8 cellular contexts compared by ENCODE assay signal in the genomic region with DNA sequence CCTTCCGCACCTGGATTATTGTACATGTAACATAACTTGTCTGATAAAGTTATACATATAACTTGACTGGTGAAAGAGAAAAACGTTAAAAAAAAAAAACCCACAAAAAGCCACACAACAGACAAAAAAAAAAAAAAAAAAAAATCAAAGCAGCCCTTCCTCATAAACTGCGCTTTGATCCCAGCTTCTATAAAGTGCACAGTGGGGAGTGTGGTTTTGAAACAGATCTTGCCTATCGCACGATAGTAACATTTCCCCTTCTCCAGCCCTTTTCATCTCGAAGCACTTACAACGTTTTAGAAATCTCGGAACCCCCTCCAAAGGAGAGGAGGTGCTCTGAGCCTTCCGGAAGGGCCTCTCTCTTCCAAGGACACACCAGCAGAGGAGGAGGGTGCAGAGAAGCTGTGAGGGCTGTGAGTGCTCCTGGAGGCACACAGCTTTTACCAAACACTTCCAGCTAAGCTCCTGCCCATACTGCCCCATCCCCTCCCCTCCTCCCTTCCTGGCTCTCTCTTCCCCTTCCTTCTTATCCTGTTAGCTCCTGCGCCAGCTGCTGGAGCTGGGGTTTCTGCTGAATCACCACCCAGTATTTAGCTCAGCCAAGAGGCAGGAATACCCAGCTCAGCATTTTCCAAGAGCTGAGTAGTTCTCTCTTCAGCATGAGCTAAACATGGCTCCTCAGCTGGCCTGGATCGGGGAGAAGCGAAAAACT. TPM values are rescaled to one million over a fixed set of nuclear protein-coding genes. Genes with fewer than 3 reads are reported as not detected.
A peak's percentile ranks its signal among the peaks of the same experiment; 100 is the strongest.
DNase-seq lines count a peak whose midpoint lies in the region; ATAC-seq, FAIRE-seq and TF ChIP-seq lines count a peak whose summit lies in the region.

No MANE protein-coding gene starts in this region.

- H3K79me2 ChIP-seq in H1 (ENCODE audit: control insufficient read depth in 1 of 2, insufficient read depth in 2 of 2, low read length in 2 of 2), result no peaks in the 10 kb centered on the region

- H3K36me3 ChIP-seq in H1 (ENCODE audit: control insufficient read depth in 2 of 4, insufficient read depth in 4 of 4, low read length in 3 of 4) (peaks cover 8 to 31% (median 19%) of the 10 kb centered on the region in 4 experiments; a peak in 7 of 8 replicates), mesenchymal stem cell (ENCODE audit: control insufficient read depth in 1 of 2, insufficient read depth in 2 of 2, low read depth in 1 of 2, low read length in 2 of 2) (peaks cover 0 to 13% of the 10 kb centered on the region in 2 experiments), upper lobe of left lung (no peaks in the 10 kb centered on the region)

- no peak for FAIRE-seq in H1 (lab: Jason Lieb, UNC)

- H2AFZ ChIP-seq in H1 (ENCODE audit: low read length) (no peak overlapping the region), mesenchymal stem cell (ENCODE audit: low read depth, low read length) (peak overlapping the region; percentile 30)

- H3K4me2 ChIP-seq in H1 (ENCODE audit: insufficient read depth in 1 of 2, low read depth in 2 of 2, low read length in 2 of 2) (no peak overlapping the region; a peak in 1 of 4 replicates), mesenchymal stem cell (ENCODE audit: low read length, poor library complexity, severe bottlenecking) (no peak overlapping the region)

- TF ChIP-seq POLR2A in H1 (IDR thresholded peaks at IDR 0.05; ENCODE audit: control extremely low read depth in 1 of 2, low read depth in 2 of 2, low read length in 2 of 2) (no peak), upper lobe of left lung (IDR thresholded peaks at IDR 0.05) (peak in 1 of 4 donors; percentile 61)

- H3K4me3 Mint-ChIP-seq in CD4-positive, alpha-beta T cell, result peak overlapping the region; percentile 70
- H3K4me3 Mint-ChIP-seq in effector memory CD8-positive, alpha-beta T cell, result no peak overlapping the region

- no peaks in the 10 kb centered on the region for H4K20me1 ChIP-seq in H1 (replicated peaks in 1 of 2; ENCODE audit: control insufficient read depth in 1 of 2, insufficient read depth in 2 of 2, low read length in 2 of 2)

- H4K91ac ChIP-seq in H1 (replicated peaks; ENCODE audit: insufficient read length, low read length) (peak overlapping the region; percentile 11), mesenchymal stem cell (ENCODE audit: low read length) (peak overlapping the region; percentile 93)

- H3K27me3 Mint-ChIP-seq in CD4-positive, alpha-beta T cell, result peaks cover 15% of the 10 kb centered on the region
- peaks cover 60% of the 10 kb centered on the region in 2 donors for H3K27me3 Mint-ChIP-seq in effector memory CD8-positive, alpha-beta T cell

- H3K9ac ChIP-seq in H1 (replicated peaks in 1 of 4; ENCODE audit: extremely low read depth in 1 of 4, low read depth in 3 of 4, low read length in 3 of 4) (peak overlapping the region in 1 of 4 experiments; percentile 24; a peak in 1 of 7 replicates), mesenchymal stem cell (ENCODE audit: low read length) (peak overlapping the region; percentile 91)

- no peaks in the 10 kb centered on the region for H3K9me3 Mint-ChIP-seq in CD4-positive, alpha-beta T cell
- H3K9me3 Mint-ChIP-seq in effector memory CD8-positive, alpha-beta T cell, result no peaks in the 10 kb centered on the region

- H3K18ac ChIP-seq in H1 (ENCODE audit: extremely low read depth, low read length) (0 out of 2 replicates have a peak overlapping the region, but pooled peaks have one; percentile 52), mesenchymal stem cell (ENCODE audit: low read depth in 1 of 2, low read length in 2 of 2) (peak overlapping the region; percentile 86 to 95)

- no peak overlapping the region for H2BK15ac ChIP-seq in H1 (ENCODE audit: low read length)
- H2BK15ac ChIP-seq in mesenchymal stem cell (ENCODE audit: low read depth, poor library complexity, severe bottlenecking), result no peak overlapping the region

- no peak overlapping the region for H3K27ac ChIP-seq in CD4-positive, alpha-beta T cell (ENCODE audit: low read depth, low read length)
- H3K27ac ChIP-seq in H1 (ENCODE audit: low read depth, low read length) (0 out of 2 replicates have a peak overlapping the region, but pooled peaks have one; percentile 8), mesenchymal stem cell (ENCODE audit: low read length, poor library complexity, severe bottlenecking) (peak overlapping the region; percentile 3), upper lobe of left lung (peak overlapping the region; percentile 85 to 94 (median 88))

- POLR2A ChIA-PET in CD4-positive, alpha-beta T cell (lab: Charles Lee), result interaction anchor here (0.5 kb wide), 1 partner anchor 197 kb away, joined by 3 read pairs; no protein-coding TSS in a partner anchor
- POLR2A ChIA-PET in H1 (lab: Charles Lee; ENCODE audit: partially characterized antibody), result interaction anchor here (0.7 to 2.6 kb wide), 7 partner anchors 9 to 173 kb away, joined by 3 to 10 read pairs (median 3); a partner anchor contains a TSS

- H3K79me1 ChIP-seq in H1 (ENCODE audit: low read depth, low read length) (no peaks in the 10 kb centered on the region; the same call in 1 of the 2 replicates), mesenchymal stem cell (replicated peaks; ENCODE audit: low read length, poor library complexity, severe bottlenecking) (no peaks in the 10 kb centered on the region)

- H3K4ac ChIP-seq in H1 (replicated peaks; ENCODE audit: insufficient read length, low read depth, low read length) (no peak overlapping the region), mesenchymal stem cell (ENCODE audit: low read depth in 1 of 2, low read length in 2 of 2) (peak overlapping the region; percentile 3 to 95)

- intact Hi-C loops in CD4-positive, alpha-beta T cell (cut with DNase I, micrococcal nuclease), result no loop called here

- no peak overlapping the region for H4K8ac ChIP-seq in H1 (ENCODE audit: extremely low read depth, insufficient read depth, low read length)
- peak overlapping the region; percentile 39 for H4K8ac ChIP-seq in mesenchymal stem cell (ENCODE audit: low read length)

- H3K23ac ChIP-seq in H1 (ENCODE audit: insufficient read length) (no peak overlapping the region), mesenchymal stem cell (ENCODE audit: low read length in 2 of 2) (no peak overlapping the region)

- H3K4me1 Mint-ChIP-seq in CD4-positive, alpha-beta T cell (ENCODE audit: low read depth), result peaks cover 28% of the 10 kb centered on the region
- no peaks in the 10 kb centered on the region for H3K4me1 Mint-ChIP-seq in effector memory CD8-positive, alpha-beta T cell (ENCODE audit: low read depth in 2 of 2)

- no peak overlapping the region for H2BK20ac ChIP-seq in H1 (ENCODE audit: low read length)

- no peak overlapping the region for H2BK120ac ChIP-seq in H1 (replicated peaks; ENCODE audit: low read depth, low read length)
- peak overlapping the region; percentile 68 for H2BK120ac ChIP-seq in mesenchymal stem cell (ENCODE audit: low read depth, low read length)

- no peak for DNase-seq in CD4-positive, alpha-beta T cell
- DNase-seq in NCI-H226 (peak; percentile 94), H1 (ENCODE audit: low read depth in 1 of 2, low spot score in 2 of 2) (peak in 1 of 2 experiments; percentile 48), mesenchymal stem cell (peak; percentile 89), upper lobe of left lung (peak in 1 of 2 donors; percentile 91), GDM1 (lab: John Stamatoyannopoulos, UW) (no peak)
- DNase-seq in effector memory CD8-positive, alpha-beta T cell, result no peak

- no peaks in the 10 kb centered on the region for H3K9me3 ChIP-seq in CD4-positive, alpha-beta T cell (ENCODE audit: control insufficient read depth, low read length)
- no peaks in the 10 kb centered on the region for H3K9me3 ChIP-seq in H1 (ENCODE audit: insufficient read depth in 2 of 2, low read depth in 1 of 2, low read length in 1 of 2)
- H3K9me3 ChIP-seq in mesenchymal stem cell (ENCODE audit: control insufficient read depth, low read length), result no peaks in the 10 kb centered on the region
- no peaks in the 10 kb centered on the region for H3K9me3 ChIP-seq in upper lobe of left lung

- no peak overlapping the region for H4K5ac ChIP-seq in H1 (ENCODE audit: insufficient read length, low read depth, low read length)

- H3K4me1 ChIP-seq in H1 (replicated peaks in 1 of 4; ENCODE audit: control insufficient read depth in 3 of 4, insufficient read depth in 4 of 4, low read length in 3 of 4) (peaks cover 10 to 21% (median 15%) of the 10 kb centered on the region in 4 experiments), mesenchymal stem cell (ENCODE audit: control insufficient read depth, insufficient read depth, low read depth, low read length) (peaks cover 11% of the 10 kb centered on the region), upper lobe of left lung (peaks cover 27 to 42% (median 30%) of the 10 kb centered on the region in 4 donors)

- peak overlapping the region; percentile 32; the same call in 1 of the 2 replicates for H2AK5ac ChIP-seq in H1 (ENCODE audit: low read depth, low read length)
- no peak overlapping the region for H2AK5ac ChIP-seq in mesenchymal stem cell (ENCODE audit: low read length, severe bottlenecking)

- TF ChIP-seq RAD21 in H1 (IDR thresholded peaks at IDR 0.05 in 1 of 2, conservative IDR thresholded peaks at IDR 0.05 in 1 of 2; ENCODE audit: low read depth in 2 of 2, low read length in 2 of 2), result no peak

- H3K14ac ChIP-seq in H1 (ENCODE audit: insufficient read length), result no peak overlapping the region
- no peak overlapping the region for H3K14ac ChIP-seq in mesenchymal stem cell (ENCODE audit: low read length in 2 of 2)

- H3K4me3 ChIP-seq in H1 (ENCODE audit: extremely low read depth in 1 of 4, insufficient read depth in 2 of 4, low read depth in 3 of 4, low read length in 4 of 4) (no peak overlapping the region), mesenchymal stem cell (ENCODE audit: insufficient read depth in 1 of 2, low read depth in 1 of 2, low read length in 2 of 2) (peak overlapping the region in 1 of 2 experiments; percentile 60), upper lobe of left lung (no peak overlapping the region)

- 0 out of 2 replicates have a peak overlapping the region, but pooled peaks have one; percentile 71 for H2BK5ac ChIP-seq in H1 (ENCODE audit: low read depth, low read length)
- no peak overlapping the region for H2BK5ac ChIP-seq in mesenchymal stem cell (ENCODE audit: low read depth, low read length, poor library complexity, severe bottlenecking)

- 83% methylated on average over 12 of the region's 12 CpGs; no CpG with 5 or more reads in 1 of the 2 experiments for WGBS in H1 (ENCODE audit: extremely low coverage in 1 of 2, insufficient coverage in 1 of 2, insufficient read length in 1 of 2, insufficient replicate concordance in 2 of 2, low coverage in 1 of 2, low lambda C conversion rate in 2 of 2, missing lambda C conversion rate in 1 of 2), 2 experiments
- WGBS in mesenchymal stem cell, result 69% methylated on average over 6 of the region's 12 CpGs
- 30% methylated on average over 11 to 12 of the region's 12 CpGs for WGBS in upper lobe of left lung, 2 donors

- H2BK12ac ChIP-seq in H1 (ENCODE audit: low read depth, low read length) (0 out of 2 replicates have a peak overlapping the region, but pooled peaks have one; percentile 6), mesenchymal stem cell (ENCODE audit: low read length in 2 of 2) (peak overlapping the region in 1 of 2 experiments; percentile 85)

- H3K27ac Mint-ChIP-seq in CD4-positive, alpha-beta T cell, result no peak overlapping the region
- no peak overlapping the region for H3K27ac Mint-ChIP-seq in effector memory CD8-positive, alpha-beta T cell

- no peak for TF ChIP-seq CTCF in CD4-positive, alpha-beta T cell (IDR thresholded peaks at IDR 0.05)
- TF ChIP-seq CTCF in H1 (IDR thresholded peaks at IDR 0.05; ENCODE audit: control extremely low read depth in 1 of 3, insufficient read depth in 1 of 3, low read depth in 1 of 3, low read length in 3 of 3) (no peak), upper lobe of left lung (IDR thresholded peaks at IDR 0.05) (no peak)

- H3K36me3 Mint-ChIP-seq in CD4-positive, alpha-beta T cell (ENCODE audit: low read depth), result no peaks in the 10 kb centered on the region
- peaks cover under 1% of the 10 kb centered on the region for H3K36me3 Mint-ChIP-seq in effector memory CD8-positive, alpha-beta T cell (ENCODE audit: insufficient read depth)

- H3K27me3 ChIP-seq in CD4-positive, alpha-beta T cell (ENCODE audit: control insufficient read depth, insufficient read depth, low read length), result no peaks in the 10 kb centered on the region
- no peaks in the 10 kb centered on the region for H3K27me3 ChIP-seq in H1 (replicated peaks in 1 of 4; ENCODE audit: control insufficient read depth in 3 of 4, extremely low read depth in 1 of 4, insufficient read depth in 3 of 4, low read length in 3 of 4)
- H3K27me3 ChIP-seq in mesenchymal stem cell (ENCODE audit: control insufficient read depth in 1 of 2, insufficient read depth in 1 of 2, low read length in 2 of 2), result no peaks in the 10 kb centered on the region
- H3K27me3 ChIP-seq in upper lobe of left lung, result no peaks in the 10 kb centered on the region

- ATAC-seq in CD4-positive, alpha-beta T cell (ENCODE audit: poor library complexity), result peak; percentile 41
- ATAC-seq in upper lobe of left lung (ENCODE audit: low FRiP score in 2 of 2) (peak; percentile 86), GM18511 (IDR thresholded peaks at IDR 0.05; ENCODE audit: unreplicated experiment) (no peak)
- no peak for ATAC-seq in effector memory CD8-positive, alpha-beta T cell (replicated peaks)

- H3K56ac ChIP-seq in H1 (replicated peaks; ENCODE audit: insufficient read length, low read depth, low read length), result no peak overlapping the region

- no peaks in the 10 kb centered on the region for H3K23me2 ChIP-seq in H1 (ENCODE audit: low read depth, low read length)

- no peak for TF ChIP-seq EP300 in H1 (IDR thresholded peaks at IDR 0.05; ENCODE audit: borderline replicate concordance in 1 of 2, low read depth in 2 of 2, low read length in 2 of 2)
- TF ChIP-seq EP300 in upper lobe of left lung (IDR thresholded peaks at IDR 0.05), result peak in 1 of 4 donors; percentile 47

- CTCF ChIA-PET in CD4-positive, alpha-beta T cell (lab: Charles Lee), result no interaction called here
- CTCF ChIA-PET in H1 (lab: Charles Lee; ENCODE audit: partially characterized antibody), result interaction anchor here (0.7 to 2.3 kb wide), 10 partner anchors 8 to 109 kb away, joined by 3 to 9 read pairs (median 6); no protein-coding TSS in a partner anchor

RNA-seq across cellular contexts. Expression of a gene that starts 28.4 kb away (rescaled TPM):
- under 1 TPM; 0.73 to 0.80 TPM for total RNA-seq in CD4-positive, alpha-beta T cell
- total RNA-seq in H1 (2021; fragmentation: NEBNext Ultra II Directional; extraction: Animal tissue kit (Norgen Biotek cat#: 25700)), result 204 and 209 TPM in 2 replicates
- 181 and 182 TPM in 2 replicates for polyA plus RNA-seq in H1 (2011; rRNA removed)
- 72.1 TPM for polyA plus RNA-seq in H1 (2011; cell fraction: cytosol; rRNA removed)
- polyA plus RNA-seq in H1 (2011; cell fraction: nucleus; rRNA removed), result 146 TPM
- 162 to 194 TPM (median 173 TPM) in 4 replicates for polyA plus RNA-seq in H1 (2012, experiment 1 of 2)
- polyA plus RNA-seq in H1 (2012, experiment 2 of 2), result 152 TPM
- polyA plus RNA-seq in H1 (2013, experiment 1 of 2), result 383 TPM
- 341 TPM for polyA plus RNA-seq in H1 (2013, experiment 2 of 2)
- polyA minus RNA-seq in H1 (2011; rRNA and poly(A)+ RNA removed), result 234 and 286 TPM in 2 replicates
- 176 TPM for polyA minus RNA-seq in H1 (2011; cell fraction: cytosol; rRNA and poly(A)+ RNA removed)
- 79.9 TPM for polyA minus RNA-seq in H1 (2011; cell fraction: nucleus; rRNA and poly(A)+ RNA removed)
- polyA plus RNA-seq in mesenchymal stem cell (2013, experiment 1 of 2), result 3.8 TPM
- 3.5 TPM for polyA plus RNA-seq in mesenchymal stem cell (2013, experiment 2 of 2)
- total RNA-seq in upper lobe of left lung, result 10 to 100 TPM; 30.4 to 58.2 (median 42.0) TPM

RNA-seq across cellular contexts. Expression of a gene that starts 36.0 kb away (rescaled TPM):
- total RNA-seq in CD4-positive, alpha-beta T cell, result not detected
- total RNA-seq in H1 (2021; fragmentation: NEBNext Ultra II Directional; extraction: Animal tissue kit (Norgen Biotek cat#: 25700)), result not detected in 2 replicates
- polyA plus RNA-seq in H1 (2011; rRNA removed), result 0.05 and 0.06 TPM in 2 replicates
- polyA plus RNA-seq in H1 (2011; cell fraction: cytosol; rRNA removed), result 0.04 TPM
- not detected for polyA plus RNA-seq in H1 (2011; cell fraction: nucleus; rRNA removed)
- not detected in 4 replicates for polyA plus RNA-seq in H1 (2012, experiment 1 of 2)
- polyA plus RNA-seq in H1 (2012, experiment 2 of 2), result not detected
- 0.02 TPM for polyA plus RNA-seq in H1 (2013, experiment 1 of 2)
- polyA plus RNA-seq in H1 (2013, experiment 2 of 2), result not detected
- polyA minus RNA-seq in H1 (2011; rRNA and poly(A)+ RNA removed), result 0.10 TPM in 1 of 2 replicates, not detected in the other
- not detected for polyA minus RNA-seq in H1 (2011; cell fraction: cytosol; rRNA and poly(A)+ RNA removed)
- polyA minus RNA-seq in H1 (2011; cell fraction: nucleus; rRNA and poly(A)+ RNA removed), result not detected
- polyA plus RNA-seq in mesenchymal stem cell (2013, experiment 1 of 2), result not detected
- polyA plus RNA-seq in mesenchymal stem cell (2013, experiment 2 of 2), result not detected
- total RNA-seq in upper lobe of left lung, result under 1 TPM in 2 of 6 donors, not detected in 4; 0.31 to 0.77 TPM

RNA-seq across cellular contexts. Expression of a gene that starts 50.2 kb away (rescaled TPM):
- not detected for total RNA-seq in CD4-positive, alpha-beta T cell
- total RNA-seq in H1 (2021; fragmentation: NEBNext Ultra II Directional; extraction: Animal tissue kit (Norgen Biotek cat#: 25700)), result not detected in 2 replicates
- 0.03 and 0.06 TPM in 2 replicates for polyA plus RNA-seq in H1 (2011; rRNA removed)
- not detected for polyA plus RNA-seq in H1 (2011; cell fraction: cytosol; rRNA removed)
- 0.17 TPM for polyA plus RNA-seq in H1 (2011; cell fraction: nucleus; rRNA removed)
- polyA plus RNA-seq in H1 (2012, experiment 1 of 2), result 0.07 to 0.13 TPM in 2 of 4 replicates, not detected in the others
- not detected for polyA plus RNA-seq in H1 (2012, experiment 2 of 2)
- 0.02 TPM for polyA plus RNA-seq in H1 (2013, experiment 1 of 2)
- polyA plus RNA-seq in H1 (2013, experiment 2 of 2), result 0.02 TPM
- polyA minus RNA-seq in H1 (2011; rRNA and poly(A)+ RNA removed), result 0.13 TPM in 1 of 2 replicates, not detected in the other
- not detected for polyA minus RNA-seq in H1 (2011; cell fraction: cytosol; rRNA and poly(A)+ RNA removed)
- polyA minus RNA-seq in H1 (2011; cell fraction: nucleus; rRNA and poly(A)+ RNA removed), result not detected
- not detected for polyA plus RNA-seq in mesenchymal stem cell (2013, experiment 1 of 2)
- not detected for polyA plus RNA-seq in mesenchymal stem cell (2013, experiment 2 of 2)
- total RNA-seq in upper lobe of left lung, result not detected

RNA-seq across cellular contexts. Expression of a gene that starts 59.7 kb away (rescaled TPM):
- 1 to 10 TPM; 3.1 to 3.9 TPM for total RNA-seq in CD4-positive, alpha-beta T cell
- total RNA-seq in H1 (2021; fragmentation: NEBNext Ultra II Directional; extraction: Animal tissue kit (Norgen Biotek cat#: 25700)), result 78.1 and 91.2 TPM in 2 replicates
- 49.8 and 94.0 TPM in 2 replicates for polyA plus RNA-seq in H1 (2011; rRNA removed)
- polyA plus RNA-seq in H1 (2011; cell fraction: cytosol; rRNA removed), result 60.3 TPM
- 39.8 TPM for polyA plus RNA-seq in H1 (2011; cell fraction: nucleus; rRNA removed)
- polyA plus RNA-seq in H1 (2012, experiment 1 of 2), result 52.5 to 86.4 TPM (median 81.7 TPM) in 4 replicates
- polyA plus RNA-seq in H1 (2012, experiment 2 of 2), result 22.6 TPM
- polyA plus RNA-seq in H1 (2013, experiment 1 of 2), result 32.8 TPM
- polyA plus RNA-seq in H1 (2013, experiment 2 of 2), result 35.7 TPM
- polyA minus RNA-seq in H1 (2011; rRNA and poly(A)+ RNA removed), result 92.8 and 117 TPM in 2 replicates
- polyA minus RNA-seq in H1 (2011; cell fraction: cytosol; rRNA and poly(A)+ RNA removed), result 28.5 TPM
- 34.4 TPM for polyA minus RNA-seq in H1 (2011; cell fraction: nucleus; rRNA and poly(A)+ RNA removed)
- 50.4 TPM for polyA plus RNA-seq in mesenchymal stem cell (2013, experiment 1 of 2)
- polyA plus RNA-seq in mesenchymal stem cell (2013, experiment 2 of 2), result 51.9 TPM
- total RNA-seq in upper lobe of left lung, result 10 to 100 TPM in 5 of 6 donors, 1 to 10 TPM in 1; 4.9 to 52.5 (median 35.7) TPM

Comparison
In these comparisons a context has a peak if more than half of its experiments do, and no peak if none do; other contexts are left out.
1. ATAC-seq: peak in CD4-positive, alpha-beta T cell (single experiment) and upper lobe of left lung (2 of 2); none in effector memory CD8-positive, alpha-beta T cell (single experiment) and GM18511 (single experiment).
2. DNase-seq: peak in NCI-H226 (single experiment) and mesenchymal stem cell (single experiment); none in CD4-positive, alpha-beta T cell (0 of 10), effector memory CD8-positive, alpha-beta T cell (0 of 3) and GDM1 (single experiment).
3. RNA of a gene that starts 28.4 kb away (total RNA-seq): 204 to 209 TPM in H1 and 30.4 to 58.2 TPM in upper lobe of left lung; 0.73 to 0.80 TPM in CD4-positive, alpha-beta T cell; every median in the first group is over 10 times any median in the second.